1 cellular context compared by ENCODE assay signal in genomic region chr2:70871398-70872211, GRCh38.
TF ChIP-seq lines count a peak whose summit lies in the region.

No MANE protein-coding gene starts in this region.

TF ChIP-seq in HEK293, 187 proteins besides CTCF, POLR2A, EP300 and RAD21 (continued from another document and continues in another):
- TF ChIP-seq PRDM2 (tag by site-specific recombination; IDR thresholded peaks at IDR 0.05; ENCODE audit: borderline replicate concordance), result no peak
- no peak for TF ChIP-seq ZNF366 (tag by site-specific recombination; conservative IDR thresholded peaks at IDR 0.05)
- TF ChIP-seq ZNF223 (tag by site-specific recombination; IDR thresholded peaks at IDR 0.05), result no peak
- no peak for TF ChIP-seq ZNF248 (tag by site-specific recombination; IDR thresholded peaks at IDR 0.05)
- no peak for TF ChIP-seq ZNF280C (tag by site-specific recombination; IDR thresholded peaks at IDR 0.05)
- no peak for TF ChIP-seq GLI2 (tag by site-specific recombination; IDR thresholded peaks at IDR 0.05; ENCODE audit: borderline replicate concordance, low read depth)
- TF ChIP-seq ZNF510 (tag by site-specific recombination; IDR thresholded peaks at IDR 0.05; ENCODE audit: insufficient replicate concordance), result no peak
- TF ChIP-seq ZNF2 (tag by site-specific recombination; IDR thresholded peaks at IDR 0.05), result peak; percentile 83
- no peak for TF ChIP-seq ZNF830 (tag by site-specific recombination; IDR thresholded peaks at IDR 0.05; ENCODE audit: low read depth)
- TF ChIP-seq ZFHX2 (tag by site-specific recombination; conservative IDR thresholded peaks at IDR 0.05), result peak; percentile 33; the same call in 1 of the 2 replicates
- no peak for TF ChIP-seq HOXA7 (CRISPR knock-in tag; IDR thresholded peaks at IDR 0.05; ENCODE audit: borderline replicate concordance)
- no peak for TF ChIP-seq YY2 (tag by site-specific recombination; IDR thresholded peaks at IDR 0.05)
- TF ChIP-seq GLIS2 (tag by site-specific recombination; IDR thresholded peaks at IDR 0.05), result peak; percentile 77
- no peak for TF ChIP-seq ZNF146 (tag by site-specific recombination; IDR thresholded peaks at IDR 0.05)
- no peak for TF ChIP-seq ZFP37 (tag by site-specific recombination; IDR thresholded peaks at IDR 0.05)
- TF ChIP-seq ZBTB1 (tag by site-specific recombination; IDR thresholded peaks at IDR 0.05), result no peak
- TF ChIP-seq ZNF785 (tag by site-specific recombination; IDR thresholded peaks at IDR 0.05), result no peak
- TF ChIP-seq ZNF521 (tag by site-specific recombination; IDR thresholded peaks at IDR 0.05), result no peak
- TF ChIP-seq ELK4 (IDR thresholded peaks at IDR 0.05; ENCODE audit: borderline replicate concordance, low read depth, low read length), result no peak
- TF ChIP-seq MZF1 (tag by site-specific recombination; IDR thresholded peaks at IDR 0.05; ENCODE audit: borderline replicate concordance), result no peak
- no peak for TF ChIP-seq ZNF114 (tag by site-specific recombination; IDR thresholded peaks at IDR 0.05)
- TF ChIP-seq ZNF654 (tag by site-specific recombination; IDR thresholded peaks at IDR 0.05; ENCODE audit: low read depth), result peak; percentile 78
- no peak for TF ChIP-seq ZNF624 (tag by site-specific recombination; IDR thresholded peaks at IDR 0.05)
- TF ChIP-seq ZNF18 (tag by site-specific recombination; IDR thresholded peaks at IDR 0.05), result no peak
- TF ChIP-seq SP7 (tag by site-specific recombination; IDR thresholded peaks at IDR 0.05), result peak; percentile 42; the same call in 1 of the 2 replicates
- TF ChIP-seq ZNF155 (tag by site-specific recombination; IDR thresholded peaks at IDR 0.05), result no peak
- TF ChIP-seq SP2 (tag by site-specific recombination; IDR thresholded peaks at IDR 0.05), result no peak
- TF ChIP-seq ZBTB17 (tag by site-specific recombination; IDR thresholded peaks at IDR 0.05), result peak; percentile 28
- no peak for TF ChIP-seq ZNF132 (tag by site-specific recombination; IDR thresholded peaks at IDR 0.05; ENCODE audit: borderline replicate concordance)
- TF ChIP-seq ZNF658 (tag by site-specific recombination; IDR thresholded peaks at IDR 0.05), result no peak
- no peak for TF ChIP-seq SCRT1 (tag by site-specific recombination; IDR thresholded peaks at IDR 0.05; ENCODE audit: borderline replicate concordance)
- TF ChIP-seq ZNF501 (tag by site-specific recombination; IDR thresholded peaks at IDR 0.05), result peak; percentile 38; the same call in 1 of the 2 replicates
- TF ChIP-seq ZNF600 (tag by site-specific recombination; IDR thresholded peaks at IDR 0.05), result peak; percentile 56; the same call in 1 of the 2 replicates
- TF ChIP-seq ZNF555 (tag by site-specific recombination; conservative IDR thresholded peaks at IDR 0.05), result no peak
- TF ChIP-seq ZNF560 (tag by site-specific recombination; IDR thresholded peaks at IDR 0.05; ENCODE audit: borderline replicate concordance), result no peak
- TF ChIP-seq ZNF354C (tag by site-specific recombination; IDR thresholded peaks at IDR 0.05; ENCODE audit: borderline replicate concordance, low read depth), result no peak
- TF ChIP-seq ZNF596 (tag by site-specific recombination; IDR thresholded peaks at IDR 0.05), result no peak
- no peak for TF ChIP-seq ZNF175 (tag by site-specific recombination; IDR thresholded peaks at IDR 0.05)
- TF ChIP-seq IKZF3 (tag by site-specific recombination; IDR thresholded peaks at IDR 0.05), result no peak
- TF ChIP-seq TRIM28 (IDR thresholded peaks at IDR 0.05; ENCODE audit: borderline replicate concordance, low read length), result peak; percentile 77; the same call in 1 of the 2 replicates
- TF ChIP-seq ZNF112 (tag by site-specific recombination; IDR thresholded peaks at IDR 0.05), result no peak
- TF ChIP-seq KLF17 (tag by site-specific recombination; IDR thresholded peaks at IDR 0.05), result 0 out of 2 replicates have a peak, but pooled peaks have one; percentile 29
- no peak for TF ChIP-seq OVOL3 (tag by site-specific recombination; IDR thresholded peaks at IDR 0.05)
- no peak for TF ChIP-seq ZNF629 (tag by site-specific recombination; IDR thresholded peaks at IDR 0.05)
- TF ChIP-seq ZNF449 (tag by site-specific recombination; IDR thresholded peaks at IDR 0.05), result no peak
- TF ChIP-seq ZNF394 (tag by site-specific recombination; IDR thresholded peaks at IDR 0.05; ENCODE audit: borderline replicate concordance), result no peak
- no peak for TF ChIP-seq ZNF704 (tag by site-specific recombination; IDR thresholded peaks at IDR 0.05)
- TF ChIP-seq ZNF174 (tag by site-specific recombination; IDR thresholded peaks at IDR 0.05), result no peak
- no peak for TF ChIP-seq ZNF433 (tag by site-specific recombination; IDR thresholded peaks at IDR 0.05; ENCODE audit: low read depth)
- no peak for TF ChIP-seq ZNF692 (tag by site-specific recombination; IDR thresholded peaks at IDR 0.05)
- no peak for TF ChIP-seq ZNF580 (tag by site-specific recombination; IDR thresholded peaks at IDR 0.05)
- TF ChIP-seq ZNF701 (tag by site-specific recombination; IDR thresholded peaks at IDR 0.05), result no peak
